Comparison of ENCODE assay signal across 9 cellular contexts in the genomic region with DNA sequence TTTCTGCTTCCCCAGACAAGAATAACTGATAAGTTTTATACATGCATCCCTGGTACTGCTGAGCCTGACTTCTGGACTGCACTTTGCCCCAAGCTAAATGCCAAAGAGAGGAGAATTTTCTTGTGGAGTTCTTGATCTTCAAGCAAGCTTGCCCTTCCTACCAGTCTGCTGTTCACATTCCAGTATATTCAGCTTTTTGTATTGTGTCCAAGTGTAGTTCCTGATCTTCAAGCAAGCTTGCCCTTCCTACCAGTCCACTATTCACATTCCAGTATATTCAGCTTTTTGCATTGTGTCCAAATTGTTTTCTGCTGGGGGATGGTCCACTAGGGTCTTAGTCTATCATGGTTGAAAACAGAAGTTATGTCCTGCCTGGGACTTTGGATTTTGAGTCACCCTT. TPM values are rescaled to one million over a fixed set of nuclear protein-coding genes. Genes with fewer than 3 reads are reported as not detected.
DNase-seq lines count a peak whose midpoint lies in the region; ATAC-seq and TF ChIP-seq lines count a peak whose summit lies in the region.
"Had no signal": no experiment of that assay in that cellular context is flagged by ENCODE, and none has a peak within 500 bp of the region (broad histone marks: within the 10 kb centered on the region; RNA-seq: fewer than 3 reads in every experiment).

No MANE protein-coding gene starts in this region.

- H3K27me3 Mint-ChIP-seq in activated CD4-positive, alpha-beta T cell treated with anti-CD3 and anti-CD28 coated beads, Interleukin-2, amount 10 ng/mL, durations not matched to agents 7 days and 5 days = peaks cover 34% of the 10 kb centered on the region
- H3K27me3 Mint-ChIP-seq in activated CD8-positive, alpha-beta T cell treated with anti-CD3 and anti-CD28 coated beads for 36 hours = peaks cover 10% of the 10 kb centered on the region
- peaks cover 0 to 14% (median 0%) of the 10 kb centered on the region in 3 donors for H3K27me3 Mint-ChIP-seq in immature natural killer cell (ENCODE audit: low read depth in 3 of 3)

- peaks cover 29% of the 10 kb centered on the region for H3K4me1 ChIP-seq in suprapubic skin

- H3K36me3 ChIP-seq in suprapubic skin = no peaks in the 10 kb centered on the region

- intact Hi-C loops in activated CD8-positive, alpha-beta T cell treated with anti-CD3 and anti-CD28 coated beads for 36 hours (cut with micrococcal nuclease) = no loop called here

- H3K36me3 Mint-ChIP-seq in activated CD4-positive, alpha-beta T cell treated with anti-CD3 and anti-CD28 coated beads, Interleukin-2, amount 10 ng/mL, durations not matched to agents 7 days and 5 days (ENCODE audit: low read depth) = peaks cover 23% of the 10 kb centered on the region
- peaks cover 21% of the 10 kb centered on the region for H3K36me3 Mint-ChIP-seq in activated CD8-positive, alpha-beta T cell treated with anti-CD3 and anti-CD28 coated beads for 36 hours (ENCODE audit: low read depth)
- peaks cover 0 to 11% (median 7%) of the 10 kb centered on the region in 3 donors for H3K36me3 Mint-ChIP-seq in immature natural killer cell

- H3K27ac ChIP-seq in suprapubic skin = no peak overlapping the region

- H3K4me3 Mint-ChIP-seq in activated CD4-positive, alpha-beta T cell treated with anti-CD3 and anti-CD28 coated beads, Interleukin-2, amount 10 ng/mL, durations not matched to agents 7 days and 5 days = peak overlapping the region; percentile 98
- H3K4me3 Mint-ChIP-seq in activated CD8-positive, alpha-beta T cell treated with anti-CD3 and anti-CD28 coated beads for 36 hours = peak overlapping the region; percentile 86
- H3K4me3 Mint-ChIP-seq in immature natural killer cell = peak overlapping the region; percentile 98 to 99 (median 98)

- POLR2A ChIA-PET in activated CD4-positive, alpha-beta T cell treated with anti-CD3 and anti-CD28 coated beads, Interleukin-2, amount 10 ng/mL, durations not matched to agents 7 days and 5 days (lab: Charles Lee) = no interaction called here
- POLR2A ChIA-PET in activated CD8-positive, alpha-beta T cell treated with anti-CD3 and anti-CD28 coated beads for 36 hours (lab: Charles Lee) = interaction anchor here (1.1 to 2.9 kb wide), 5 partner anchors 8 to 94 kb away, joined by 3 to 41 read pairs (median 7); partner anchors contain the start of gene COLGALT2

- no peak for TF ChIP-seq EP300 in suprapubic skin (IDR thresholded peaks at IDR 0.05)

- TF ChIP-seq CTCF in activated CD8-positive, alpha-beta T cell treated with anti-CD3 and anti-CD28 coated beads for 36 hours (IDR thresholded peaks at IDR 0.05) = no peak
- TF ChIP-seq CTCF in suprapubic skin (IDR thresholded peaks at IDR 0.05) = no peak
- TF ChIP-seq CTCF in omental fat pad (IDR thresholded peaks at IDR 0.05) = no peak

- no peak for TF ChIP-seq POLR2A in suprapubic skin (IDR thresholded peaks at IDR 0.05)

- H3K27me3 ChIP-seq in suprapubic skin = no peaks in the 10 kb centered on the region

- H3K27ac Mint-ChIP-seq in activated CD4-positive, alpha-beta T cell treated with anti-CD3 and anti-CD28 coated beads, Interleukin-2, amount 10 ng/mL, durations not matched to agents 7 days and 5 days = peak overlapping the region; percentile 96
- peak overlapping the region; percentile 98 for H3K27ac Mint-ChIP-seq in activated CD8-positive, alpha-beta T cell treated with anti-CD3 and anti-CD28 coated beads for 36 hours
- peak overlapping the region; percentile 85 to 94 (median 92) for H3K27ac Mint-ChIP-seq in immature natural killer cell

- H3K4me3 ChIP-seq in suprapubic skin = peak overlapping the region; percentile 89

- no peaks in the 10 kb centered on the region for H3K9me3 ChIP-seq in suprapubic skin
- H3K9me3 ChIP-seq: HAP-1 had no signal

- no peak for DNase-seq in activated CD4-positive, alpha-beta T cell treated with anti-CD3 and anti-CD28 coated beads, Interleukin-2, amount 10 ng/mL, durations not matched to agents 7 days and 5 days
- DNase-seq in activated CD4-positive, alpha-beta T cell treated with anti-CD3 and anti-CD28 coated beads, Interleukin-2, amount 50 U/mL, for 4 hours = no peak
- DNase-seq in activated CD8-positive, alpha-beta T cell treated with anti-CD3 and anti-CD28 coated beads for 36 hours = no peak
- DNase-seq in immature natural killer cell (no peak), suprapubic skin (ENCODE audit: low spot score in 2 of 2) (no peak), omental fat pad (ENCODE audit: low spot score) (no peak), NCI-H510A treated with DMSO at 0.1 percent for 48 hours (lab: John Stamatoyannopoulos, UW) (no peak)

- H3K4me1 Mint-ChIP-seq in activated CD4-positive, alpha-beta T cell treated with anti-CD3 and anti-CD28 coated beads, Interleukin-2, amount 10 ng/mL, durations not matched to agents 7 days and 5 days = peaks cover 34% of the 10 kb centered on the region
- peaks cover 32% of the 10 kb centered on the region for H3K4me1 Mint-ChIP-seq in activated CD8-positive, alpha-beta T cell treated with anti-CD3 and anti-CD28 coated beads for 36 hours (ENCODE audit: low read depth)
- peaks cover 36 to 51% of the 10 kb centered on the region in 2 donors for H3K4me1 Mint-ChIP-seq in immature natural killer cell

- CTCF ChIA-PET in activated CD4-positive, alpha-beta T cell treated with anti-CD3 and anti-CD28 coated beads, Interleukin-2, amount 10 ng/mL, durations not matched to agents 7 days and 5 days (lab: Charles Lee) = interaction anchor here (0.6 to 1.7 kb wide), 4 partner anchors 20 to 135 kb away, joined by 3 read pairs; no protein-coding TSS in a partner anchor
- CTCF ChIA-PET in activated CD8-positive, alpha-beta T cell treated with anti-CD3 and anti-CD28 coated beads for 36 hours (lab: Charles Lee) = interaction anchor here (1.1 to 1.2 kb wide), 3 partner anchors 16 to 170 kb away, joined by 3 to 4 read pairs (median 3); no protein-coding TSS in a partner anchor

- ATAC-seq in activated CD8-positive, alpha-beta T cell treated with anti-CD3 and anti-CD28 coated beads for 36 hours = no peak
- ATAC-seq in omental fat pad (ENCODE audit: low FRiP score) (no peak), GM19452 (IDR thresholded peaks at IDR 0.05; ENCODE audit: unreplicated experiment) (no peak)

- H3K9me3 Mint-ChIP-seq in activated CD4-positive, alpha-beta T cell treated with anti-CD3 and anti-CD28 coated beads, Interleukin-2, amount 10 ng/mL, durations not matched to agents 7 days and 5 days = peaks cover 2% of the 10 kb centered on the region
- peaks cover 3% of the 10 kb centered on the region for H3K9me3 Mint-ChIP-seq in activated CD8-positive, alpha-beta T cell treated with anti-CD3 and anti-CD28 coated beads for 36 hours
- no peaks in the 10 kb centered on the region for H3K9me3 Mint-ChIP-seq in immature natural killer cell

RNA-seq across cellular contexts. Expression of gene TSEN15, which starts 0.9 kb away (rescaled TPM):
- 10 to 100 TPM; 44.1 to 48.9 TPM for total RNA-seq in activated CD4-positive, alpha-beta T cell treated with anti-CD3 and anti-CD28 coated beads, Interleukin-2, amount 10 ng/mL, durations not matched to agents 7 days and 5 days
- 10 to 100 TPM; 48.2 to 49.1 TPM for total RNA-seq in activated CD8-positive, alpha-beta T cell treated with anti-CD3 and anti-CD28 coated beads for 36 hours
- 10 to 100 TPM; 83.2 to 94.4 (median 87.9) TPM for polyA plus RNA-seq in immature natural killer cell
- total RNA-seq in suprapubic skin = 10 to 100 TPM; 14.8 to 24.7 (median 21.3) TPM
- total RNA-seq in omental fat pad = 10 to 100 TPM; 16.2 to 29.0 (median 23.8) TPM

RNA-seq across cellular contexts. Expression of gene COLGALT2, which starts 13.1 kb away (rescaled TPM):
- total RNA-seq in activated CD4-positive, alpha-beta T cell treated with anti-CD3 and anti-CD28 coated beads, Interleukin-2, amount 10 ng/mL, durations not matched to agents 7 days and 5 days = under 1 TPM; 0.35 to 0.37 TPM
- total RNA-seq in activated CD8-positive, alpha-beta T cell treated with anti-CD3 and anti-CD28 coated beads for 36 hours = 1 to 10 TPM; 1.3 to 1.4 TPM
- 10 to 100 TPM in 1 of 3 donors, 1 to 10 TPM in 2; 1.2 to 13.0 (median 9.0) TPM for polyA plus RNA-seq in immature natural killer cell
- under 1 TPM in 3 of 4 donors, not detected in 1; 0.16 to 0.70 (median 0.17) TPM for total RNA-seq in suprapubic skin
- 1 to 10 TPM in 3 of 4 donors, under 1 TPM in 1; 0.72 to 6.1 (median 1.7) TPM for total RNA-seq in omental fat pad
